ENCODE assay signal across 1 cellular context in the genomic region with DNA sequence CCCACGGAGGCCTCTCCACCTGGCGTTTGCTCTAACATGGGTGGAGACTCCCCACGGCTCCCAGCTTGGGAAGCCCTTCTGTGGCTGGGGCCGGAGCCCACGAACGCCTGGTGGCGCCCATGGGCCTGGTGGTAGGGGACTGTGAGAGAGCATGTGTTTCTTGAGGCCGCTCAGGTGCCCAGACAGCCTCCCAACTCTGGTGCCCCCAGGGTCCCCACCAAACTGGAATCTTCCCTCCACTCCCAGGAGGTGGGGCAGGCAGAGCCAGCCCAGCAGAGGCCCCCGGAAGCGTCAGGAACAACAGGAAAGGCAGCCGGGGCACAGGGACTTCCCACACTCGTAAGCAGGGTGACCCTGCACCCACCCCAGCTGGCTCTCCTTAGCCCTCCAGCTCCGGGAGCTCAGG.
A peak's percentile ranks its signal among the peaks of the same experiment; 100 is the strongest.
TF ChIP-seq lines count a peak whose summit lies in the region.

No MANE protein-coding gene starts in this region.

TF ChIP-seq in HepG2, 621 proteins besides CTCF, POLR2A, EP300 and RAD21 (continued from another document):
- TF ChIP-seq, protein P1, sequence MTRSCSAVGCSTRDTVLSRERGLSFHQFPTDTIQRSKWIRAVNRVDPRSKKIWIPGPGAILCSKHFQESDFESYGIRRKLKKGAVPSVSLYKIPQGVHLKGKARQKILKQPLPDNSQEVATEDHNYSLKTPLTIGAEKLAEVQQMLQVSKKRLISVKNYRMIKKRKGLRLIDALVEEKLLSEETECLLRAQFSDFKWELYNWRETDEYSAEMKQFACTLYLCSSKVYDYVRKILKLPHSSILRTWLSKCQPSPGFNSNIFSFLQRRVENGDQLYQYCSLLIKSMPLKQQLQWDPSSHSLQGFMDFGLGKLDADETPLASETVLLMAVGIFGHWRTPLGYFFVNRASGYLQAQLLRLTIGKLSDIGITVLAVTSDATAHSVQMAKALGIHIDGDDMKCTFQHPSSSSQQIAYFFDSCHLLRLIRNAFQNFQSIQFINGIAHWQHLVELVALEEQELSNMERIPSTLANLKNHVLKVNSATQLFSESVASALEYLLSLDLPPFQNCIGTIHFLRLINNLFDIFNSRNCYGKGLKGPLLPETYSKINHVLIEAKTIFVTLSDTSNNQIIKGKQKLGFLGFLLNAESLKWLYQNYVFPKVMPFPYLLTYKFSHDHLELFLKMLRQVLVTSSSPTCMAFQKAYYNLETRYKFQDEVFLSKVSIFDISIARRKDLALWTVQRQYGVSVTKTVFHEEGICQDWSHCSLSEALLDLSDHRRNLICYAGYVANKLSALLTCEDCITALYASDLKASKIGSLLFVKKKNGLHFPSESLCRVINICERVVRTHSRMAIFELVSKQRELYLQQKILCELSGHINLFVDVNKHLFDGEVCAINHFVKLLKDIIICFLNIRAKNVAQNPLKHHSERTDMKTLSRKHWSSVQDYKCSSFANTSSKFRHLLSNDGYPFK (CRISPR knock-in tag; IDR thresholded peaks at IDR 0.05; ENCODE audit: borderline replicate concordance) = 0 out of 2 replicates have a peak, but pooled peaks have one; percentile 27
- TF ChIP-seq ZNF274 (CRISPR knock-in tag; IDR thresholded peaks at IDR 0.05) (0 out of 2 replicates have a peak, but pooled peaks have one; percentile 45), ZNF451 (CRISPR knock-in tag; IDR thresholded peaks at IDR 0.05) (0 out of 2 replicates have a peak, but pooled peaks have one; percentile 62), ZNF337 (CRISPR knock-in tag; IDR thresholded peaks at IDR 0.05; ENCODE audit: borderline replicate concordance, low read depth) (no peak), HNRNPL (IDR thresholded peaks at IDR 0.05; ENCODE audit: low read depth, low read length) (peak; percentile 87), GATAD2A (CRISPR knock-in tag; IDR thresholded peaks at IDR 0.05) (0 out of 2 replicates have a peak, but pooled peaks have one; percentile 26), NR2F2 (IDR thresholded peaks at IDR 0.05; ENCODE audit: borderline replicate concordance, low read depth) (no peak), NONO (IDR thresholded peaks at IDR 0.05) (no peak), NONO (CRISPR knock-in tag; conservative IDR thresholded peaks at IDR 0.05) (peak; percentile 59; the same call in 1 of the 2 replicates), ZNF605 (CRISPR knock-in tag; IDR thresholded peaks at IDR 0.05) (peak; percentile 78), SP5 (CRISPR knock-in tag; IDR thresholded peaks at IDR 0.05; ENCODE audit: borderline replicate concordance, low read depth) (0 out of 2 replicates have a peak, but pooled peaks have one; percentile 26), ZNF230 (CRISPR knock-in tag; IDR thresholded peaks at IDR 0.05) (0 out of 2 replicates have a peak, but pooled peaks have one; percentile 61), DNMT1 (CRISPR knock-in tag; IDR thresholded peaks at IDR 0.05) (0 out of 2 replicates have a peak, but pooled peaks have one; percentile 56), ZBTB38 (CRISPR knock-in tag; IDR thresholded peaks at IDR 0.05) (peak; percentile 69; the same call in 1 of the 2 replicates), ZFX (CRISPR knock-in tag; IDR thresholded peaks at IDR 0.05; ENCODE audit: low read depth) (peak; percentile 61; the same call in 1 of the 2 replicates), ZNF543 (CRISPR knock-in tag; IDR thresholded peaks at IDR 0.05) (peak; percentile 79)
- TF ChIP-seq, protein P2, sequence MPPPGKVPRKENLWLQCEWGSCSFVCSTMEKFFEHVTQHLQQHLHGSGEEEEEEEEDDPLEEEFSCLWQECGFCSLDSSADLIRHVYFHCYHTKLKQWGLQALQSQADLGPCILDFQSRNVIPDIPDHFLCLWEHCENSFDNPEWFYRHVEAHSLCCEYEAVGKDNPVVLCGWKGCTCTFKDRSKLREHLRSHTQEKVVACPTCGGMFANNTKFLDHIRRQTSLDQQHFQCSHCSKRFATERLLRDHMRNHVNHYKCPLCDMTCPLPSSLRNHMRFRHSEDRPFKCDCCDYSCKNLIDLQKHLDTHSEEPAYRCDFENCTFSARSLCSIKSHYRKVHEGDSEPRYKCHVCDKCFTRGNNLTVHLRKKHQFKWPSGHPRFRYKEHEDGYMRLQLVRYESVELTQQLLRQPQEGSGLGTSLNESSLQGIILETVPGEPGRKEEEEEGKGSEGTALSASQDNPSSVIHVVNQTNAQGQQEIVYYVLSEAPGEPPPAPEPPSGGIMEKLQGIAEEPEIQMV (CRISPR knock-in tag; IDR thresholded peaks at IDR 0.05; ENCODE audit: low read depth) = peak; percentile 50; the same call in 1 of the 2 replicates
- TF ChIP-seq, protein P3, sequence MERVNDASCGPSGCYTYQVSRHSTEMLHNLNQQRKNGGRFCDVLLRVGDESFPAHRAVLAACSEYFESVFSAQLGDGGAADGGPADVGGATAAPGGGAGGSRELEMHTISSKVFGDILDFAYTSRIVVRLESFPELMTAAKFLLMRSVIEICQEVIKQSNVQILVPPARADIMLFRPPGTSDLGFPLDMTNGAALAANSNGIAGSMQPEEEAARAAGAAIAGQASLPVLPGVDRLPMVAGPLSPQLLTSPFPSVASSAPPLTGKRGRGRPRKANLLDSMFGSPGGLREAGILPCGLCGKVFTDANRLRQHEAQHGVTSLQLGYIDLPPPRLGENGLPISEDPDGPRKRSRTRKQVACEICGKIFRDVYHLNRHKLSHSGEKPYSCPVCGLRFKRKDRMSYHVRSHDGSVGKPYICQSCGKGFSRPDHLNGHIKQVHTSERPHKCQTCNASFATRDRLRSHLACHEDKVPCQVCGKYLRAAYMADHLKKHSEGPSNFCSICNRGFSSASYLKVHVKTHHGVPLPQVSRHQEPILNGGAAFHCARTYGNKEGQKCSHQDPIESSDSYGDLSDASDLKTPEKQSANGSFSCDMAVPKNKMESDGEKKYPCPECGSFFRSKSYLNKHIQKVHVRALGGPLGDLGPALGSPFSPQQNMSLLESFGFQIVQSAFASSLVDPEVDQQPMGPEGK (CRISPR knock-in tag; IDR thresholded peaks at IDR 0.05) = 0 out of 2 replicates have a peak, but pooled peaks have one; percentile 15
- TF ChIP-seq, protein P4, sequence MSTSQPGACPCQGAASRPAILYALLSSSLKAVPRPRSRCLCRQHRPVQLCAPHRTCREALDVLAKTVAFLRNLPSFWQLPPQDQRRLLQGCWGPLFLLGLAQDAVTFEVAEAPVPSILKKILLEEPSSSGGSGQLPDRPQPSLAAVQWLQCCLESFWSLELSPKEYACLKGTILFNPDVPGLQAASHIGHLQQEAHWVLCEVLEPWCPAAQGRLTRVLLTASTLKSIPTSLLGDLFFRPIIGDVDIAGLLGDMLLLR (CRISPR knock-in tag; IDR thresholded peaks at IDR 0.05) = peak; percentile 42; the same call in 1 of the 2 replicates
- TF ChIP-seq, protein P5, sequence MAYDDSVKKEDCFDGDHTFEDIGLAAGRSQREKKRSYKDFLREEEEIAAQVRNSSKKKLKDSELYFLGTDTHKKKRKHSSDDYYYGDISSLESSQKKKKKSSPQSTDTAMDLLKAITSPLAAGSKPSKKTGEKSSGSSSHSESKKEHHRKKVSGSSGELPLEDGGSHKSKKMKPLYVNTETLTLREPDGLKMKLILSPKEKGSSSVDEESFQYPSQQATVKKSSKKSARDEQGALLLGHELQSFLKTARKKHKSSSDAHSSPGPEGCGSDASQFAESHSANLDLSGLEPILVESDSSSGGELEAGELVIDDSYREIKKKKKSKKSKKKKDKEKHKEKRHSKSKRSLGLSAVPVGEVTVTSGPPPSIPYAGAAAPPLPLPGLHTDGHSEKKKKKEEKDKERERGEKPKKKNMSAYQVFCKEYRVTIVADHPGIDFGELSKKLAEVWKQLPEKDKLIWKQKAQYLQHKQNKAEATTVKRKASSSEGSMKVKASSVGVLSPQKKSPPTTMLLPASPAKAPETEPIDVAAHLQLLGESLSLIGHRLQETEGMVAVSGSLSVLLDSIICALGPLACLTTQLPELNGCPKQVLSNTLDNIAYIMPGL (CRISPR knock-in tag; IDR thresholded peaks at IDR 0.05; ENCODE audit: borderline replicate concordance in 1 of 2, low read depth in 1 of 2) = 0 out of 4 replicates have a peak, but pooled peaks of 1 of the 2 experiments have one; percentile 14
